Comparison of ENCODE assay signal across 1 cellular context in genomic region chr19:45770192-45771101, GRCh38.
TF ChIP-seq lines count a peak whose summit lies in the region.

No MANE protein-coding gene starts in this region.

TF ChIP-seq in HepG2, 621 proteins besides CTCF, POLR2A, EP300 and RAD21 (continued from another document and continues in another):
- TF ChIP-seq GMEB2 (CRISPR knock-in tag; IDR thresholded peaks at IDR 0.05; ENCODE audit: low read depth) (peak; percentile 26; the same call in 1 of the 2 replicates), ZNF781 (CRISPR knock-in tag; IDR thresholded peaks at IDR 0.05; ENCODE audit: borderline replicate concordance, not compliant biosample characterization) (peak; percentile 83), HDAC6 (IDR thresholded peaks at IDR 0.05; ENCODE audit: low read depth, low read length) (no peak), HMG20B (CRISPR knock-in tag; conservative IDR thresholded peaks at IDR 0.05) (0 out of 2 replicates have a peak, but pooled peaks have one; percentile 16), CC2D1A (CRISPR knock-in tag; IDR thresholded peaks at IDR 0.05) (no peak), ZFX (CRISPR knock-in tag; IDR thresholded peaks at IDR 0.05; ENCODE audit: low read depth) (peak; percentile 93), NONO (IDR thresholded peaks at IDR 0.05) (no peak), NONO (CRISPR knock-in tag; conservative IDR thresholded peaks at IDR 0.05) (peak; percentile 93), SCMH1 (CRISPR knock-in tag; IDR thresholded peaks at IDR 0.05; ENCODE audit: borderline replicate concordance) (no peak), ZBTB21 (CRISPR knock-in tag; IDR thresholded peaks at IDR 0.05) (peak; percentile 60), ZNF530 (CRISPR knock-in tag; IDR thresholded peaks at IDR 0.05; ENCODE audit: low read depth) (no peak; the same call in 1 of the 2 replicates), SMAD1 (CRISPR knock-in tag; IDR thresholded peaks at IDR 0.05; ENCODE audit: borderline replicate concordance, low read depth) (peak; percentile 52; the same call in 1 of the 2 replicates), KDM1A (CRISPR knock-in tag; IDR thresholded peaks at IDR 0.05) (no peak), ZNF263 (CRISPR knock-in tag; IDR thresholded peaks at IDR 0.05) (no peak), SP5 (CRISPR knock-in tag; IDR thresholded peaks at IDR 0.05; ENCODE audit: borderline replicate concordance, low read depth) (peak; percentile 35; the same call in 1 of the 2 replicates), MLXIP (CRISPR knock-in tag; IDR thresholded peaks at IDR 0.05; ENCODE audit: borderline replicate concordance) (peak; percentile 53; the same call in 1 of the 2 replicates), RFX5 (IDR thresholded peaks at IDR 0.05; ENCODE audit: low read depth, low read length) (peak; percentile 62), ZFP1 (CRISPR knock-in tag; IDR thresholded peaks at IDR 0.05) (peak; percentile 87), GTF3A (CRISPR knock-in tag; conservative IDR thresholded peaks at IDR 0.05) (0 out of 2 replicates have a peak, but pooled peaks have one; percentile 36), ZNF704 (CRISPR knock-in tag; IDR thresholded peaks at IDR 0.05; ENCODE audit: borderline replicate concordance) (peak; percentile 51; the same call in 1 of the 2 replicates), ZNF580 (CRISPR knock-in tag; IDR thresholded peaks at IDR 0.05; ENCODE audit: borderline replicate concordance, low read depth) (peak; percentile 74; the same call in 1 of the 2 replicates), REPIN1 (CRISPR knock-in tag; IDR thresholded peaks at IDR 0.05; ENCODE audit: borderline replicate concordance, low read depth) (peak; percentile 20; the same call in 1 of the 2 replicates), HDAC2 (CRISPR knock-in tag; IDR thresholded peaks at IDR 0.05) (peak; percentile 53), RORA (CRISPR knock-in tag; IDR thresholded peaks at IDR 0.05) (no peak), DBP (CRISPR knock-in tag; IDR thresholded peaks at IDR 0.05; ENCODE audit: not compliant biosample characterization) (no peak), HDAC1 (CRISPR knock-in tag; IDR thresholded peaks at IDR 0.05) (peak; percentile 86), FOXK2 (IDR thresholded peaks at IDR 0.05) (peak; percentile 89), YY1 (IDR thresholded peaks at IDR 0.05; ENCODE audit: insufficient read depth, insufficient replicate concordance, low read depth, low read length) (peak; percentile 25), STAG1 (CRISPR knock-in tag; IDR thresholded peaks at IDR 0.05) (peak; percentile 65), ZFP36 (IDR thresholded peaks at IDR 0.05; ENCODE audit: borderline replicate concordance, low read depth, low read length, partially characterized antibody) (no peak), KDM5B (CRISPR knock-in tag; IDR thresholded peaks at IDR 0.05; ENCODE audit: borderline replicate concordance) (peak; percentile 87; the same call in 1 of the 2 replicates), ZMYM4 (CRISPR knock-in tag; IDR thresholded peaks at IDR 0.05) (peak; percentile 60), MTF2 (CRISPR knock-in tag; IDR thresholded peaks at IDR 0.05; ENCODE audit: borderline replicate concordance) (peak; percentile 62; the same call in 1 of the 2 replicates), IRF2 (CRISPR knock-in tag; IDR thresholded peaks at IDR 0.05) (0 out of 2 replicates have a peak, but pooled peaks have one; percentile 28), ZNF296 (CRISPR knock-in tag; conservative IDR thresholded peaks at IDR 0.05) (no peak)
- TF ChIP-seq, protein P1, sequence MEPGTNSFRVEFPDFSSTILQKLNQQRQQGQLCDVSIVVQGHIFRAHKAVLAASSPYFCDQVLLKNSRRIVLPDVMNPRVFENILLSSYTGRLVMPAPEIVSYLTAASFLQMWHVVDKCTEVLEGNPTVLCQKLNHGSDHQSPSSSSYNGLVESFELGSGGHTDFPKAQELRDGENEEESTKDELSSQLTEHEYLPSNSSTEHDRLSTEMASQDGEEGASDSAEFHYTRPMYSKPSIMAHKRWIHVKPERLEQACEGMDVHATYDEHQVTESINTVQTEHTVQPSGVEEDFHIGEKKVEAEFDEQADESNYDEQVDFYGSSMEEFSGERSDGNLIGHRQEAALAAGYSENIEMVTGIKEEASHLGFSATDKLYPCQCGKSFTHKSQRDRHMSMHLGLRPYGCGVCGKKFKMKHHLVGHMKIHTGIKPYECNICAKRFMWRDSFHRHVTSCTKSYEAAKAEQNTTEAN (CRISPR knock-in tag; conservative IDR thresholded peaks at IDR 0.05), result peak; percentile 84
- TF ChIP-seq, protein P2, sequence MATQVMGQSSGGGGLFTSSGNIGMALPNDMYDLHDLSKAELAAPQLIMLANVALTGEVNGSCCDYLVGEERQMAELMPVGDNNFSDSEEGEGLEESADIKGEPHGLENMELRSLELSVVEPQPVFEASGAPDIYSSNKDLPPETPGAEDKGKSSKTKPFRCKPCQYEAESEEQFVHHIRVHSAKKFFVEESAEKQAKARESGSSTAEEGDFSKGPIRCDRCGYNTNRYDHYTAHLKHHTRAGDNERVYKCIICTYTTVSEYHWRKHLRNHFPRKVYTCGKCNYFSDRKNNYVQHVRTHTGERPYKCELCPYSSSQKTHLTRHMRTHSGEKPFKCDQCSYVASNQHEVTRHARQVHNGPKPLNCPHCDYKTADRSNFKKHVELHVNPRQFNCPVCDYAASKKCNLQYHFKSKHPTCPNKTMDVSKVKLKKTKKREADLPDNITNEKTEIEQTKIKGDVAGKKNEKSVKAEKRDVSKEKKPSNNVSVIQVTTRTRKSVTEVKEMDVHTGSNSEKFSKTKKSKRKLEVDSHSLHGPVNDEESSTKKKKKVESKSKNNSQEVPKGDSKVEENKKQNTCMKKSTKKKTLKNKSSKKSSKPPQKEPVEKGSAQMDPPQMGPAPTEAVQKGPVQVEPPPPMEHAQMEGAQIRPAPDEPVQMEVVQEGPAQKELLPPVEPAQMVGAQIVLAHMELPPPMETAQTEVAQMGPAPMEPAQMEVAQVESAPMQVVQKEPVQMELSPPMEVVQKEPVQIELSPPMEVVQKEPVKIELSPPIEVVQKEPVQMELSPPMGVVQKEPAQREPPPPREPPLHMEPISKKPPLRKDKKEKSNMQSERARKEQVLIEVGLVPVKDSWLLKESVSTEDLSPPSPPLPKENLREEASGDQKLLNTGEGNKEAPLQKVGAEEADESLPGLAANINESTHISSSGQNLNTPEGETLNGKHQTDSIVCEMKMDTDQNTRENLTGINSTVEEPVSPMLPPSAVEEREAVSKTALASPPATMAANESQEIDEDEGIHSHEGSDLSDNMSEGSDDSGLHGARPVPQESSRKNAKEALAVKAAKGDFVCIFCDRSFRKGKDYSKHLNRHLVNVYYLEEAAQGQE (IDR thresholded peaks at IDR 0.05; ENCODE audit: borderline replicate concordance in 1 of 2, low read depth in 1 of 2, low read length in 2 of 2), result peak in 1 of 2 experiments; percentile 7; a peak in 1 of 4 replicates
- TF ChIP-seq, protein P3, sequence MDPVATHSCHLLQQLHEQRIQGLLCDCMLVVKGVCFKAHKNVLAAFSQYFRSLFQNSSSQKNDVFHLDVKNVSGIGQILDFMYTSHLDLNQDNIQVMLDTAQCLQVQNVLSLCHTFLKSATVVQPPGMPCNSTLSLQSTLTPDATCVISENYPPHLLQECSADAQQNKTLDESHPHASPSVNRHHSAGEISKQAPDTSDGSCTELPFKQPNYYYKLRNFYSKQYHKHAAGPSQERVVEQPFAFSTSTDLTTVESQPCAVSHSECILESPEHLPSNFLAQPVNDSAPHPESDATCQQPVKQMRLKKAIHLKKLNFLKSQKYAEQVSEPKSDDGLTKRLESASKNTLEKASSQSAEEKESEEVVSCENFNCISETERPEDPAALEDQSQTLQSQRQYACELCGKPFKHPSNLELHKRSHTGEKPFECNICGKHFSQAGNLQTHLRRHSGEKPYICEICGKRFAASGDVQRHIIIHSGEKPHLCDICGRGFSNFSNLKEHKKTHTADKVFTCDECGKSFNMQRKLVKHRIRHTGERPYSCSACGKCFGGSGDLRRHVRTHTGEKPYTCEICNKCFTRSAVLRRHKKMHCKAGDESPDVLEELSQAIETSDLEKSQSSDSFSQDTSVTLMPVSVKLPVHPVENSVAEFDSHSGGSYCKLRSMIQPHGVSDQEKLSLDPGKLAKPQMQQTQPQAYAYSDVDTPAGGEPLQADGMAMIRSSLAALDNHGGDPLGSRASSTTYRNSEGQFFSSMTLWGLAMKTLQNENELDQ (CRISPR knock-in tag; IDR thresholded peaks at IDR 0.05; ENCODE audit: borderline replicate concordance), result 0 out of 2 replicates have a peak, but pooled peaks have one; percentile 15
- TF ChIP-seq, protein P4, sequence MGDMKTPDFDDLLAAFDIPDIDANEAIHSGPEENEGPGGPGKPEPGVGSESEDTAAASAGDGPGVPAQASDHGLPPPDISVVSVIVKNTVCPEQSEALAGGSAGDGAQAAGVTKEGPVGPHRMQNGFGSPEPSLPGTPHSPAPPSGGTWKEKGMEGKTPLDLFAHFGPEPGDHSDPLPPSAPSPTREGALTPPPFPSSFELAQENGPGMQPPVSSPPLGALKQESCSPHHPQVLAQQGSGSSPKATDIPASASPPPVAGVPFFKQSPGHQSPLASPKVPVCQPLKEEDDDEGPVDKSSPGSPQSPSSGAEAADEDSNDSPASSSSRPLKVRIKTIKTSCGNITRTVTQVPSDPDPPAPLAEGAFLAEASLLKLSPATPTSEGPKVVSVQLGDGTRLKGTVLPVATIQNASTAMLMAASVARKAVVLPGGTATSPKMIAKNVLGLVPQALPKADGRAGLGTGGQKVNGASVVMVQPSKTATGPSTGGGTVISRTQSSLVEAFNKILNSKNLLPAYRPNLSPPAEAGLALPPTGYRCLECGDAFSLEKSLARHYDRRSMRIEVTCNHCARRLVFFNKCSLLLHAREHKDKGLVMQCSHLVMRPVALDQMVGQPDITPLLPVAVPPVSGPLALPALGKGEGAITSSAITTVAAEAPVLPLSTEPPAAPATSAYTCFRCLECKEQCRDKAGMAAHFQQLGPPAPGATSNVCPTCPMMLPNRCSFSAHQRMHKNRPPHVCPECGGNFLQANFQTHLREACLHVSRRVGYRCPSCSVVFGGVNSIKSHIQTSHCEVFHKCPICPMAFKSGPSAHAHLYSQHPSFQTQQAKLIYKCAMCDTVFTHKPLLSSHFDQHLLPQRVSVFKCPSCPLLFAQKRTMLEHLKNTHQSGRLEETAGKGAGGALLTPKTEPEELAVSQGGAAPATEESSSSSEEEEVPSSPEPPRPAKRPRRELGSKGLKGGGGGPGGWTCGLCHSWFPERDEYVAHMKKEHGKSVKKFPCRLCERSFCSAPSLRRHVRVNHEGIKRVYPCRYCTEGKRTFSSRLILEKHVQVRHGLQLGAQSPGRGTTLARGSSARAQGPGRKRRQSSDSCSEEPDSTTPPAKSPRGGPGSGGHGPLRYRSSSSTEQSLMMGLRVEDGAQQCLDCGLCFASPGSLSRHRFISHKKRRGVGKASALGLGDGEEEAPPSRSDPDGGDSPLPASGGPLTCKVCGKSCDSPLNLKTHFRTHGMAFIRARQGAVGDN (CRISPR knock-in tag; IDR thresholded peaks at IDR 0.05), result peak; percentile 94
